8 cellular contexts compared by ENCODE assay signal in genomic region chr1:23018661-23019093, GRCh38. TPM values are rescaled to one million over a fixed set of nuclear protein-coding genes. Genes with fewer than 3 reads are reported as not detected.
DNase-seq lines count a peak whose midpoint lies in the region; ATAC-seq, FAIRE-seq and TF ChIP-seq lines count a peak whose summit lies in the region.

No MANE protein-coding gene starts in this region.

- ATAC-seq in stimulated activated naive CD8-positive, alpha-beta T cell treated with anti-CD3 and anti-CD28 coated beads, Interleukin-15, Interleukin-2, amounts not matched to agents 100 U/mL and 50 U/mL, for 24 hours = no peak
- no peak for ATAC-seq in activated B cell treated with CpG ODN at 0.5 μM for 24 hours (ENCODE audit: low read depth)
- peak in 1 of 2 donors; percentile 4 for ATAC-seq in right cardiac atrium
- ATAC-seq in HG02938 (IDR thresholded peaks at IDR 0.05; ENCODE audit: unreplicated experiment) = no peak

- WGBS in right cardiac atrium = 37% methylated on average over 10 of the region's 10 CpGs

- peaks cover 43% of the 10 kb centered on the region for H3K4me1 Mint-ChIP-seq in stimulated activated naive CD8-positive, alpha-beta T cell treated with anti-CD3 and anti-CD28 coated beads, Interleukin-15, Interleukin-2, amounts not matched to agents 100 ng/mL and 50 ng/mL, for 24 hours (ENCODE audit: low read depth)
- peaks cover 35% of the 10 kb centered on the region for H3K4me1 Mint-ChIP-seq in activated B cell treated with CpG ODN at 0.5 μM for 24 hours

- POLR2A ChIA-PET in activated B cell treated with CpG ODN at 0.5 μM for 24 hours (lab: Charles Lee) = interaction anchor here (0.6 to 1.0 kb wide), 4 partner anchors 19 to 347 kb away, joined by 3 to 7 read pairs (median 5); partner anchors contain the start of gene HNRNPR

- no peak for DNase-seq in stimulated activated naive CD8-positive, alpha-beta T cell treated with anti-CD3 and anti-CD28 coated beads, Interleukin-15, Interleukin-2, amounts not matched to agents 100 U/mL and 50 U/mL, for 24 hours
- DNase-seq in activated B cell treated with CpG ODN at 0.5 μM for 24 hours (no peak), right cardiac atrium (no peak), HTR-8/SVneo (ENCODE audit: insufficient read length, low spot score) (no peak), NCI-H1417 (lab: John Stamatoyannopoulos, UW) (no peak)

- H3K36me3 ChIP-seq in skeletal muscle tissue (ENCODE audit: control insufficient read depth in 3 of 3, insufficient read depth in 3 of 3, low read length in 3 of 3) = peaks cover 0 to 3% (median 0%) of the 10 kb centered on the region in 3 donors

- intact Hi-C loops in activated B cell treated with CpG ODN at 0.5 μM for 24 hours (cut with micrococcal nuclease) = loop anchor here (1.0 to 2.0 kb wide), 3 partner anchors 97 to 672 kb away; partner anchors contain the start of genes LUZP1 and RPL11
- intact Hi-C loops in right cardiac atrium (cut with DNase I) = no loop called here

- H3K27ac Mint-ChIP-seq in stimulated activated naive CD8-positive, alpha-beta T cell treated with anti-CD3 and anti-CD28 coated beads, Interleukin-15, Interleukin-2, amounts not matched to agents 100 ng/mL and 50 ng/mL, for 24 hours = peak overlapping the region; percentile 94
- peak overlapping the region; percentile 84 for H3K27ac Mint-ChIP-seq in activated B cell treated with CpG ODN at 0.5 μM for 24 hours

- H3K27me3 Mint-ChIP-seq in stimulated activated naive CD8-positive, alpha-beta T cell treated with anti-CD3 and anti-CD28 coated beads, Interleukin-15, Interleukin-2, amounts not matched to agents 100 ng/mL and 50 ng/mL, for 24 hours = no peaks in the 10 kb centered on the region
- H3K27me3 Mint-ChIP-seq in activated B cell treated with CpG ODN at 0.5 μM for 24 hours = no peaks in the 10 kb centered on the region

- no peaks in the 10 kb centered on the region for H3K9me3 ChIP-seq in right cardiac atrium (ENCODE audit: control insufficient read depth, low read length)
- no peaks in the 10 kb centered on the region for H3K9me3 ChIP-seq in skeletal muscle tissue (ENCODE audit: control insufficient read depth in 3 of 3, low read length in 3 of 3)

- H3K27ac ChIP-seq in right cardiac atrium (ENCODE audit: low read length) (peak overlapping the region; percentile 41), skeletal muscle tissue (ENCODE audit: low read depth, low read length) (peak overlapping the region; percentile 26)

- H3K4me3 ChIP-seq in right cardiac atrium (ENCODE audit: low read length) = peak overlapping the region; percentile 95
- peak overlapping the region; percentile 71 to 93 (median 72) for H3K4me3 ChIP-seq in skeletal muscle tissue (ENCODE audit: low read length in 3 of 3)

- H3K4me1 ChIP-seq in right cardiac atrium (ENCODE audit: control insufficient read depth, insufficient read depth, low read length) = peaks cover 2% of the 10 kb centered on the region
- H3K4me1 ChIP-seq in skeletal muscle tissue (ENCODE audit: control insufficient read depth in 3 of 3, insufficient read depth in 3 of 3, low read length in 3 of 3) = peaks cover 5 to 7% (median 7%) of the 10 kb centered on the region in 3 donors

- no peak for TF ChIP-seq CTCF in activated B cell treated with CpG ODN at 0.5 μM for 24 hours (IDR thresholded peaks at IDR 0.05)

- no peak for FAIRE-seq in HTR-8/SVneo (lab: Jason Lieb, UNC)

- CTCF ChIA-PET in activated B cell treated with CpG ODN at 0.5 μM for 24 hours (lab: Charles Lee) = no interaction called here

- H3K9me3 Mint-ChIP-seq in stimulated activated naive CD8-positive, alpha-beta T cell treated with anti-CD3 and anti-CD28 coated beads, Interleukin-15, Interleukin-2, amounts not matched to agents 100 ng/mL and 50 ng/mL, for 24 hours = no peaks in the 10 kb centered on the region
- H3K9me3 Mint-ChIP-seq in activated B cell treated with CpG ODN at 0.5 μM for 24 hours = peaks cover 3% of the 10 kb centered on the region

- no peaks in the 10 kb centered on the region for H3K27me3 ChIP-seq in right cardiac atrium (ENCODE audit: control insufficient read depth, insufficient read depth)
- H3K27me3 ChIP-seq in skeletal muscle tissue (ENCODE audit: control insufficient read depth in 3 of 3, insufficient read depth in 3 of 3, low read length in 3 of 3) = no peaks in the 10 kb centered on the region

- peak overlapping the region; percentile 96 for H3K4me3 Mint-ChIP-seq in stimulated activated naive CD8-positive, alpha-beta T cell treated with anti-CD3 and anti-CD28 coated beads, Interleukin-15, Interleukin-2, amounts not matched to agents 100 ng/mL and 50 ng/mL, for 24 hours
- H3K4me3 Mint-ChIP-seq in activated B cell treated with CpG ODN at 0.5 μM for 24 hours = peak overlapping the region; percentile 93

- H3K9ac ChIP-seq in skeletal muscle tissue (ENCODE audit: low read depth in 1 of 3, low read length in 3 of 3) = peak overlapping the region; percentile 88 to 93 (median 91)

- H3K36me3 Mint-ChIP-seq in stimulated activated naive CD8-positive, alpha-beta T cell treated with anti-CD3 and anti-CD28 coated beads, Interleukin-15, Interleukin-2, amounts not matched to agents 100 ng/mL and 50 ng/mL, for 24 hours (ENCODE audit: low read depth) = peaks cover 26% of the 10 kb centered on the region
- H3K36me3 Mint-ChIP-seq in activated B cell treated with CpG ODN at 0.5 μM for 24 hours (ENCODE audit: low read depth) = peaks cover 7% of the 10 kb centered on the region

RNA-seq across cellular contexts. Expression of gene KDM1A, which starts 0.6 kb away (rescaled TPM):
- total RNA-seq in activated B cell treated with CpG ODN at 0.5 μM for 24 hours = 40.7 and 41.5 TPM in 2 replicates
- 10 to 100 TPM; 29.1 to 34.4 (median 32.6) TPM for total RNA-seq in right cardiac atrium
- polyA plus RNA-seq in right cardiac atrium = 22.9 TPM
- total RNA-seq in skeletal muscle tissue = 103 TPM

RNA-seq across cellular contexts. Expression of gene TEX46, which starts 3.0 kb away (rescaled TPM):
- total RNA-seq in activated B cell treated with CpG ODN at 0.5 μM for 24 hours (not detected in 2 replicates), right cardiac atrium (not detected), skeletal muscle tissue (not detected)
- not detected for polyA plus RNA-seq in right cardiac atrium

RNA-seq across cellular contexts. Expression of gene LACTBL1, which starts 46.0 kb away (rescaled TPM):
- total RNA-seq in activated B cell treated with CpG ODN at 0.5 μM for 24 hours = not detected in 2 replicates
- not detected for total RNA-seq in right cardiac atrium
- polyA plus RNA-seq in right cardiac atrium = not detected
- not detected for total RNA-seq in skeletal muscle tissue
